In the genomic region with DNA sequence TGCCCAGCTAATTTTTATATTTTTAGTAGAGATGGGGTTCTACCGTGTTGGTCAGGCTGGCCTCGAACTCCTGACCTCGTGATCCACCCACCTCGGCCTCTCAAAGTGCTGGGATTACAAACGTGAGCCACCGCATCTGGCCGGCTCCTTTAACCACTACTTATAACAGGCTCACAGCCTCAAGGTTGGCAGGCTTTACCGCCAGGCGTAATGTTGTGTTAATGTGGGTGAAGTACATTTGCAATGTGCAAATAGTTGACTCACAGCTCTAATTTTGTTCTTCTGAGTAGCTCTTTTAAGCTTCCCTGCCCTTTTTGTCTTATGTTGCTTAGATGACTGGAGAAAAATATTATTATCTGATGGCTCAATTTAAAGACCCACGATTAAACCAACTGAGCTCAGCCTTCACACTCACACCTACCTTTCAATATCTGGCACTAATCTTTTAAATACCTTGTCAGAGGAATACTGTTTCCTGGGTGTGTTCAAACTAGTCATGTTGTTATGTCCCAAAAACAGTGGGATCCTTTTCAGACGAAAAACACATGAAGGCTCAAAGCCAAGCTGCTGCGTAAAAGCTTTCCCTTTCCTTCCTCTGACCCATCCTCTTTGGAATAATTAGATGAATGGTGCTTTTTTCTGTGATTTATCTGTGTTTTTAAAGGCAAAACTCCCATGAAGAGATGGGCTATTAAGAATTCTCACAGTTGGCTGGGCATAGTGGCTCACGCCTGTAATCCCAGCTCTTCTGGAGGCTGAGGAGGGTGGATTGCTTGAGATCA, we compare ENCODE assay signal across 9 cellular contexts. TPM values are rescaled to one million over a fixed set of nuclear protein-coding genes. Genes with fewer than 3 reads are reported as not detected.
A peak's percentile ranks its signal among the peaks of the same experiment; 100 is the strongest.
DNase-seq lines count a peak whose midpoint lies in the region; ATAC-seq and TF ChIP-seq lines count a peak whose summit lies in the region.
"Had no signal": no experiment of that assay in that cellular context is flagged by ENCODE, and none has a peak within 500 bp of the region (broad histone marks: within the 10 kb centered on the region; RNA-seq: fewer than 3 reads in every experiment).

No MANE protein-coding gene starts in this region.

- WGBS in neuronal stem cell (ENCODE audit: extremely low coverage in 2 of 2, insufficient read length in 2 of 2, insufficient replicate concordance in 1 of 2), 2 donors, result no CpG with 5 or more reads among the region's 13 CpGs

- peaks cover 0 to 2% (median 0%) of the 10 kb centered on the region in 3 experiments for H3K27me3 ChIP-seq in neuronal stem cell (ENCODE audit: control insufficient read depth in 3 of 3, insufficient read depth in 3 of 3, low read depth in 1 of 3, low read length in 3 of 3)
- no peaks in the 10 kb centered on the region for H3K27me3 ChIP-seq in CD8-positive, alpha-beta T cell (ENCODE audit: insufficient read depth, low read length)

- H2BK120ac ChIP-seq in neuronal stem cell (ENCODE audit: low read depth, low read length), result no peak overlapping the region

- no peaks in the 10 kb centered on the region for H3K9me3 Mint-ChIP-seq in CD8-positive, alpha-beta T cell

- no peak for TF ChIP-seq CTCF in CD8-positive, alpha-beta T cell (IDR thresholded peaks at IDR 0.05)

- no peaks in the 10 kb centered on the region for H3K36me3 Mint-ChIP-seq in CD8-positive, alpha-beta T cell

- H4K8ac ChIP-seq in neuronal stem cell (ENCODE audit: low read depth, low read length), result no peak overlapping the region

- H3K27ac Mint-ChIP-seq in CD8-positive, alpha-beta T cell, result no peak overlapping the region

- no peaks in the 10 kb centered on the region for H3K79me1 ChIP-seq in neuronal stem cell (ENCODE audit: low read depth, low read length)

- H3K14ac ChIP-seq in neuronal stem cell (ENCODE audit: low read length), result no peak overlapping the region

- no peak overlapping the region for H3K4ac ChIP-seq in neuronal stem cell (ENCODE audit: low read length)

- H2BK15ac ChIP-seq in neuronal stem cell (ENCODE audit: low read length), result no peak overlapping the region

- no peak overlapping the region for H3K9ac ChIP-seq in neuronal stem cell (ENCODE audit: low read depth, low read length, poor library complexity)

- CTCF ChIA-PET in CD8-positive, alpha-beta T cell (lab: Charles Lee), result no interaction called here

- DNase-seq in EL (peak; percentile 67), NCI-H748 treated with DMSO at 0.1 percent for 48 hours (lab: John Stamatoyannopoulos, UW) (peak; percentile 91), fibroblast of peridontal ligament (ENCODE audit: extremely low read depth) (peak; percentile 64), neuronal stem cell (ENCODE audit: low spot score) (no peak), DMS79 treated with DMSO at 0.1 percent for 48 hours (lab: John Stamatoyannopoulos, UW) (no peak), epidermal melanocyte (ENCODE audit: insufficient read length, low spot score) (no peak)
- no peak for DNase-seq in activated naive CD4-positive, alpha-beta T cell treated with anti-CD3 and anti-CD28 coated beads, Interleukin-2, amount 50 U/mL, for 16 hours
- DNase-seq in CD8-positive, alpha-beta T cell, result no peak
- DNase-seq: NCI-H510A had no signal

- no peak overlapping the region for H2AK5ac ChIP-seq in neuronal stem cell (ENCODE audit: low read depth, low read length)

- no peak overlapping the region for H2BK5ac ChIP-seq in neuronal stem cell (ENCODE audit: low read length)

- peak overlapping the region; percentile 10 for H2BK12ac ChIP-seq in neuronal stem cell (ENCODE audit: low read length)

- no peak overlapping the region for H3K23ac ChIP-seq in neuronal stem cell (ENCODE audit: low read depth, low read length, poor library complexity)

- no peak overlapping the region for H3K27ac ChIP-seq in neuronal stem cell (replicated peaks; ENCODE audit: low read length)
- H3K27ac ChIP-seq in CD8-positive, alpha-beta T cell (ENCODE audit: low read depth, low read length), result no peak overlapping the region

- H3K4me1 ChIP-seq in neuronal stem cell (ENCODE audit: control insufficient read depth in 2 of 2, insufficient read depth in 1 of 2, low read depth in 1 of 2, low read length in 2 of 2), result peaks cover 0 to 3% of the 10 kb centered on the region in 2 donors
- H3K4me1 ChIP-seq in CD8-positive, alpha-beta T cell (ENCODE audit: insufficient read depth, low read length), result no peaks in the 10 kb centered on the region

- no peak for ATAC-seq in CD8-positive, alpha-beta T cell

- no peak overlapping the region for H2AFZ ChIP-seq in neuronal stem cell (ENCODE audit: low read length)

- no peak overlapping the region for H4K91ac ChIP-seq in neuronal stem cell (ENCODE audit: low read depth, low read length, poor library complexity)

- no peak overlapping the region for H3K4me2 ChIP-seq in neuronal stem cell (ENCODE audit: insufficient read depth, low read length, poor library complexity, severe bottlenecking)

- no peak overlapping the region for H3K18ac ChIP-seq in neuronal stem cell (ENCODE audit: low read length)

- no peaks in the 10 kb centered on the region for H3K36me3 ChIP-seq in neuronal stem cell (replicated peaks in 1 of 2; ENCODE audit: control insufficient read depth in 2 of 2, insufficient read depth in 2 of 2, low read length in 2 of 2)
- H3K36me3 ChIP-seq in CD8-positive, alpha-beta T cell (ENCODE audit: insufficient read depth, low read length), result no peaks in the 10 kb centered on the region

- H3K9me3 ChIP-seq in neuronal stem cell (replicated peaks in 1 of 2; ENCODE audit: control insufficient read depth in 2 of 2, insufficient read depth in 1 of 2, low read depth in 1 of 2, low read length in 2 of 2), result no peaks in the 10 kb centered on the region
- H3K9me3 ChIP-seq in CD8-positive, alpha-beta T cell (ENCODE audit: low read length), result no peaks in the 10 kb centered on the region

- H3K4me3 Mint-ChIP-seq in CD8-positive, alpha-beta T cell, result no peak overlapping the region

- intact Hi-C loops in CD8-positive, alpha-beta T cell (cut with DNase I, micrococcal nuclease), result no loop called here

- POLR2A ChIA-PET in CD8-positive, alpha-beta T cell (lab: Charles Lee), result no interaction called here

- H3K27me3 Mint-ChIP-seq in CD8-positive, alpha-beta T cell (ENCODE audit: low read depth), result peaks cover 2% of the 10 kb centered on the region

- no peak overlapping the region for H3K4me3 ChIP-seq in neuronal stem cell (ENCODE audit: low read length in 2 of 2)
- no peak overlapping the region for H3K4me3 ChIP-seq in CD8-positive, alpha-beta T cell (ENCODE audit: low read depth, low read length)

- H3K4me1 Mint-ChIP-seq in CD8-positive, alpha-beta T cell (ENCODE audit: low read depth), result no peaks in the 10 kb centered on the region

RNA-seq across cellular contexts. Expression of a gene that starts 57.2 kb away (rescaled TPM):
- 74.0 TPM for polyA plus RNA-seq in neuronal stem cell (2013, experiment 1 of 2)
- 77.3 TPM for polyA plus RNA-seq in neuronal stem cell (2013, experiment 2 of 2)
- total RNA-seq in CD8-positive, alpha-beta T cell, result 1 to 10 TPM; 2.2 to 2.3 TPM

Comparison
In these comparisons a context has a peak if more than half of its experiments do, and no peak if none do; other contexts are left out.
1. DNase-seq: peak in EL (single experiment), NCI-H748 treated with DMSO at 0.1 percent for 48 hours (single experiment) and fibroblast of peridontal ligament (single experiment); none in neuronal stem cell (single experiment), activated naive CD4-positive, alpha-beta T cell treated with anti-CD3 and anti-CD28 coated beads, Interleukin-2, amount 50 U/mL, for 16 hours (single experiment), DMS79 treated with DMSO at 0.1 percent for 48 hours (single experiment), epidermal melanocyte (single experiment) and CD8-positive, alpha-beta T cell (0 of 7).